1 cellular context compared by ENCODE assay signal in the genomic region with DNA sequence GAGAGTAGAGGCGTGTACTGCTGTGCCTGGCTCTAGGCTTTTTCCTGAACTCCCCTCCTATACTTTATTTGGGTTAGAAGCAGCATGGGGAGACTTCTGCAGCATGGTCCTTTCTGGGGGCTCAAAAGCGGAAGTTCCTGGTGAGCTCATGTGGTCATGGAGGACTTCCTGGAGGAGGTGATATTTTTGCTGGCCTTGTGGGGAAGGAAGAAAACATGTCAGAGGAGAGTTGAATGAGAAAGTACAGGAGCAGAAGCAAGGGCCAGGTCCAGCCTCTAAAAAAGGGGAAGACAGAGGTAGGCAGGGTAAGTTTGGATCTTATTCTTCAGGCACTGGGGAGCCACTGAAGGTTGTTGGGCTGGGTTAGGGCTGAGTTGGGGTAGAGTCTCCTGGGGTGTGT.
TF ChIP-seq lines count a peak whose summit lies in the region.

No MANE protein-coding gene starts in this region.

TF ChIP-seq in GM23338, 12 proteins besides CTCF, POLR2A, EP300 and RAD21 (continued from another document):
- TF ChIP-seq ETS1 (IDR thresholded peaks at IDR 0.05): no peak
- TF ChIP-seq EZH2 (IDR thresholded peaks at IDR 0.05; ENCODE audit: low read depth, unreplicated experiment): no peak
- no peak for TF ChIP-seq REST (IDR thresholded peaks at IDR 0.05; ENCODE audit: unreplicated experiment)
